1 cellular context compared by ENCODE assay signal in the genomic region with DNA sequence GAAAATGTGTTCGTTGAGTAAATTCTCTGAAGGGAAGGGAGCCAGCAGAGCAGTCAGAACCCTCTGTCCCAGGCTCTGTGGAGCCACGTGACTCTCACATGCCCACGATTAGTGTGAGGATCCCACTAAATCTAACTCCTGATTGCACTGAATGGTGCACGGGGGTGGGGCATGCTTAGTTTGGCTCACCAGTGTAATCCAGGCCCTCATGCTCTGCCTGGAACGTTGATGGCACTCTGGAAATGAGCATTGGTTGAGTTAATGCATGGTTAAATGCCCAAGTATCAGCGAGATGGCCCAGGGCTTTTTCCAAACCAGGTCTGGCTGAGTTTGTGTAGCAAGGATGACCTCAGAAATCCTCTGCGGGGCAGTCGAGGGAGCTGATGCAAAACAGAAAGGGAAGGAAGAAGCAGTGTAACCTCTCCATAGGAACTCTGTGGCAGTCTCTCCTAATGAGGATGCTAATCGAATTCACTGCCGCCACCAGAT.
TF ChIP-seq lines count a peak whose summit lies in the region.

No MANE protein-coding gene starts in this region.

TF ChIP-seq in GM12878, 131 proteins besides CTCF, POLR2A, EP300 and RAD21 (continued from another document):
- no peak for TF ChIP-seq CUX1 (IDR thresholded peaks at IDR 0.05; ENCODE audit: insufficient replicate concordance, low read depth, low read length)
- no peak for TF ChIP-seq SREBF2 (IDR thresholded peaks at IDR 0.05; ENCODE audit: low read length)
- no peak for TF ChIP-seq ZBTB33 (IDR thresholded peaks at IDR 0.05)
- no peak for TF ChIP-seq SMAD5 (IDR thresholded peaks at IDR 0.05; ENCODE audit: low read depth)
- no peak for TF ChIP-seq BCL11A (IDR thresholded peaks at IDR 0.05; ENCODE audit: low read depth, low read length)
- no peak for TF ChIP-seq GABPA (IDR thresholded peaks at IDR 0.05; ENCODE audit: low read depth)
- TF ChIP-seq POLR2AphosphoS2 (IDR thresholded peaks at IDR 0.05; ENCODE audit: low read depth, low read length), result no peak
TF ChIP-seq in GM12878: peak in this region for 0.
